24 cellular contexts compared by ENCODE assay signal in the genomic region with DNA sequence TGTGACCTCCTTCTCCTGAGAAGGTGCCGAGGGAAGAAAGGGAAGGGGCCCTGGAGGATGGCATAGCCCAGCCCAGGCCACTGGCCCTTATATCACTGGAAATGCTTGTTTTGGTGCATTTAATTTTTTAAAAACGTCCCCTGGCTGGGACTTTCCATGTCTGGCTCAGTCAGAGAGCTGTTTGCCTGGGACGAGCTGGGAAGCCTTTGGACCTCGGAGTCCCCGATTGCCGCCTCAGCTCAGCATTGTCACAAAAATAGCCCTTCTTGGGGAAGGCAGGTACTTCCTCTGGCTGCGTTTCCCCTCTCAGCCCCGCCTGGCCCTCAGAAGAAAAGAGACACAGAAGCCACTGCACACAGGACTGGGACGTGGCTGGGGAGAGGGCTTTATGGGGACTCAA. TPM values are rescaled to one million over a fixed set of nuclear protein-coding genes. Genes with fewer than 3 reads are reported as not detected.
DNase-seq lines count a peak whose midpoint lies in the region; ATAC-seq and TF ChIP-seq lines count a peak whose summit lies in the region.
"Had no signal": no experiment of that assay in that cellular context is flagged by ENCODE, and none has a peak within 500 bp of the region (broad histone marks: within the 10 kb centered on the region; RNA-seq: fewer than 3 reads in every experiment).

No MANE protein-coding gene starts in this region.

- peak overlapping the region in 11 of 12 donors; percentile 32 to 89 (median 71) for H3K27ac ChIP-seq in heart left ventricle
- H3K27ac ChIP-seq in naive thymus-derived CD4-positive, alpha-beta T cell (ENCODE audit: low read depth, low read length), result no peak overlapping the region
- H3K27ac ChIP-seq: colonic mucosa, PC-9, SJCRH30, transverse colon had no signal

- DNase-seq in WTC11 (ENCODE audit: low spot score) (no peak), heart left ventricle (peak in 4 of 5 donors; percentile 41 to 66 (median 48)), osteocyte (ENCODE audit: extremely low spot score, unreplicated experiment) (peak; percentile 63), cerebellar nuclear complex (lab: John Stamatoyannopoulos, UW) (no peak), CD1c-positive myeloid dendritic cell (ENCODE audit: extremely low spot score) (no peak)
- DNase-seq in naive thymus-derived CD4-positive, alpha-beta T cell, result no peak
- DNase-seq: activated CD4-positive, alpha-beta T cell treated with anti-CD3 and anti-CD28 coated beads, Interleukin-2, amount 50 U/mL, for 48 hours; activated naive CD4-positive, alpha-beta T cell treated with anti-CD3 and anti-CD28 coated beads for 36 hours; activated T-cell treated with anti-CD3 and anti-CD28 coated beads, Interleukin-2, amount 50 U/mL, for 24 hours; colonic mucosa; DMS79 treated with DMSO at 0.1 percent for 48 hours; H7; KG1; NCI-H1694; NCI-H748 treated with DMSO at 0.1 percent for 48 hours; PC-9; posterior cingulate gyrus; stimulated activated naive CD8-positive, alpha-beta T cell treated with anti-CD3 and anti-CD28 coated beads, Interleukin-15, Interleukin-2, amounts not matched to agents 100 U/mL and 50 U/mL, for 24 hours; transverse colon had no signal

- H3K27me3 Mint-ChIP-seq in WTC11 (ENCODE audit: low read depth) (peaks cover 83% of the 10 kb centered on the region), osteocyte (ENCODE audit: unreplicated experiment) (peaks cover 23% of the 10 kb centered on the region)
- peaks cover 45 to 69% (median 53%) of the 10 kb centered on the region in 5 donors for H3K27me3 Mint-ChIP-seq in naive thymus-derived CD4-positive, alpha-beta T cell

- POLR2A ChIA-PET in WTC11 (lab: Charles Lee), result no interaction called here
- POLR2A ChIA-PET in naive thymus-derived CD4-positive, alpha-beta T cell (lab: Charles Lee), result interaction anchor here (0.5 kb wide), 1 partner anchor 166 kb away, joined by 3 read pairs; no protein-coding TSS in a partner anchor

- H3K9me3 ChIP-seq in heart left ventricle, result no peaks in the 10 kb centered on the region
- no peaks in the 10 kb centered on the region for H3K9me3 ChIP-seq in naive thymus-derived CD4-positive, alpha-beta T cell (ENCODE audit: control insufficient read depth in 2 of 3, low read length in 3 of 3)
- H3K9me3 ChIP-seq: colonic mucosa, SJCRH30, transverse colon had no signal

- WGBS in heart left ventricle, 4 donors, result 18 to 27% (median 23%) methylated on average over 9 of the region's 9 CpGs

- CTCF ChIA-PET in WTC11 (lab: Charles Lee), result interaction anchor here (0.6 to 1.6 kb wide), 10 partner anchors 11 to 292 kb away, joined by 3 to 7 read pairs (median 3); no protein-coding TSS in a partner anchor
- CTCF ChIA-PET in naive thymus-derived CD4-positive, alpha-beta T cell (lab: Charles Lee), result no interaction called here

- H3K4me1 Mint-ChIP-seq in WTC11 (peaks cover 31% of the 10 kb centered on the region), osteocyte (ENCODE audit: unreplicated experiment) (no peaks in the 10 kb centered on the region)
- H3K4me1 Mint-ChIP-seq in naive thymus-derived CD4-positive, alpha-beta T cell, result peaks cover under 1 to 7% (median 5%) of the 10 kb centered on the region in 7 donors

- H3K4me3 Mint-ChIP-seq in WTC11 (peak overlapping the region; percentile 41), osteocyte (ENCODE audit: unreplicated experiment) (no peak overlapping the region)
- H3K4me3 Mint-ChIP-seq in naive thymus-derived CD4-positive, alpha-beta T cell, result no peak overlapping the region
- H3K4me3 Mint-ChIP-seq: activated naive CD4-positive, alpha-beta T cell treated with anti-CD3 and anti-CD28 coated beads for 36 hours; activated T-cell treated with anti-CD3 and anti-CD28 coated beads, Interleukin-2, amount 50 U/mL, for 24 hours; natural killer cell treated with Interleukin-12 subunit alpha and Interleukin-12 subunit beta and Interleukin-15 and Interleukin-18, amount 100 ng/mL, for 72 hours; T-helper 1 cell treated with Interleukin-12 subunit alpha and Interleukin-12 subunit beta and Interleukin-4 antibody, amounts not matched to agents 30 μg/mL and 1 μg/mL, for 36 hours had no signal

- H3K27ac Mint-ChIP-seq in WTC11 (no peak overlapping the region), osteocyte (ENCODE audit: unreplicated experiment) (no peak overlapping the region)
- H3K27ac Mint-ChIP-seq in naive thymus-derived CD4-positive, alpha-beta T cell, result no peak overlapping the region
- H3K27ac Mint-ChIP-seq: activated naive CD4-positive, alpha-beta T cell treated with anti-CD3 and anti-CD28 coated beads for 36 hours; activated T-cell treated with anti-CD3 and anti-CD28 coated beads, Interleukin-2, amount 50 U/mL, for 24 hours; natural killer cell treated with Interleukin-12 subunit alpha and Interleukin-12 subunit beta and Interleukin-15 and Interleukin-18, amount 100 ng/mL, for 72 hours; T-helper 1 cell treated with Interleukin-12 subunit alpha and Interleukin-12 subunit beta and Interleukin-4 antibody, amounts not matched to agents 30 μg/mL and 1 μg/mL, for 36 hours had no signal

- H3K4me1 ChIP-seq in heart left ventricle, result peaks cover 0 to 24% (median 15%) of the 10 kb centered on the region in 12 donors
- no peaks in the 10 kb centered on the region for H3K4me1 ChIP-seq in naive thymus-derived CD4-positive, alpha-beta T cell (ENCODE audit: control insufficient read depth in 2 of 2, insufficient read depth in 2 of 2, low read length in 2 of 2)
- H3K4me1 ChIP-seq: colonic mucosa, transverse colon had no signal

- H3K4me3 ChIP-seq in heart left ventricle, result peak overlapping the region in 8 of 12 donors; percentile 6 to 27 (median 16)
- H3K4me3 ChIP-seq in naive thymus-derived CD4-positive, alpha-beta T cell (ENCODE audit: low read length), result no peak overlapping the region
- H3K4me3 ChIP-seq: colonic mucosa, PC-9, SJCRH30, transverse colon had no signal

- no peaks in the 10 kb centered on the region for H3K9me3 Mint-ChIP-seq in WTC11
- H3K9me3 Mint-ChIP-seq in osteocyte (ENCODE audit: unreplicated experiment), result no peaks in the 10 kb centered on the region
- H3K9me3 Mint-ChIP-seq in naive thymus-derived CD4-positive, alpha-beta T cell, result no peaks in the 10 kb centered on the region
- H3K9me3 Mint-ChIP-seq: activated naive CD4-positive, alpha-beta T cell treated with anti-CD3 and anti-CD28 coated beads for 36 hours; activated T-cell treated with anti-CD3 and anti-CD28 coated beads, Interleukin-2, amount 50 U/mL, for 24 hours; natural killer cell treated with Interleukin-12 subunit alpha and Interleukin-12 subunit beta and Interleukin-15 and Interleukin-18, amount 100 ng/mL, for 72 hours; T-helper 1 cell treated with Interleukin-12 subunit alpha and Interleukin-12 subunit beta and Interleukin-4 antibody, amounts not matched to agents 30 μg/mL and 1 μg/mL, for 36 hours had no signal

- no peak for TF ChIP-seq CTCF in WTC11 (IDR thresholded peaks at IDR 0.05)
- no peak for TF ChIP-seq CTCF in heart left ventricle (IDR thresholded peaks at IDR 0.05)
- TF ChIP-seq CTCF in osteocyte (IDR thresholded peaks at IDR 0.05), result no peak

- H3K27me3 ChIP-seq in heart left ventricle, result no peaks in the 10 kb centered on the region
- H3K27me3 ChIP-seq in naive thymus-derived CD4-positive, alpha-beta T cell (ENCODE audit: control insufficient read depth in 2 of 2, insufficient read depth in 2 of 2, low read length in 2 of 2), result peaks cover 0 to 3% of the 10 kb centered on the region in 2 donors
- H3K27me3 ChIP-seq: colonic mucosa, SJCRH30 had no signal

- TF ChIP-seq POLR2A in heart left ventricle (IDR thresholded peaks at IDR 0.05), result no peak

- peak; percentile 50 for ATAC-seq in GM19395 (IDR thresholded peaks at IDR 0.05; ENCODE audit: unreplicated experiment)
- ATAC-seq in WTC11, result peak; percentile 36; the same call in 1 of the 2 replicates
- ATAC-seq in heart left ventricle, result peak; percentile 62 to 85 (median 72)
- no peak for ATAC-seq in SK-N-SH treated with all-trans-retinoic acid at 6 μM for 48 hours
- no peak for ATAC-seq in naive thymus-derived CD4-positive, alpha-beta T cell
- ATAC-seq: natural killer cell treated with Interleukin-12 subunit alpha and Interleukin-12 subunit beta and Interleukin-15 and Interleukin-18, amount 100 ng/mL, for 72 hours; stimulated activated naive CD8-positive, alpha-beta T cell treated with anti-CD3 and anti-CD28 coated beads, Interleukin-15, Interleukin-2, amounts not matched to agents 100 U/mL and 50 U/mL, for 24 hours had no signal

- intact Hi-C loops in heart left ventricle (cut with DNase I), result loop anchor here in 2 of 10 donors (1.0 to 5.0 kb wide), 2 partner anchors 34 to 39 kb away; no protein-coding TSS in a partner anchor
- intact Hi-C loops in naive thymus-derived CD4-positive, alpha-beta T cell (cut with micrococcal nuclease), result no loop called here

- H3K36me3 Mint-ChIP-seq in WTC11 (no peaks in the 10 kb centered on the region; the same call in 1 of the 2 replicates), osteocyte (ENCODE audit: unreplicated experiment) (no peaks in the 10 kb centered on the region)
- peaks cover 0 to 3% (median 0%) of the 10 kb centered on the region in 5 donors for H3K36me3 Mint-ChIP-seq in naive thymus-derived CD4-positive, alpha-beta T cell
- H3K36me3 Mint-ChIP-seq: natural killer cell treated with Interleukin-12 subunit alpha and Interleukin-12 subunit beta and Interleukin-15 and Interleukin-18, amount 100 ng/mL, for 72 hours had no signal

- no peaks in the 10 kb centered on the region for H3K36me3 ChIP-seq in heart left ventricle
- H3K36me3 ChIP-seq in naive thymus-derived CD4-positive, alpha-beta T cell (ENCODE audit: control insufficient read depth in 2 of 3, insufficient read depth in 3 of 3, low read length in 3 of 3), result no peaks in the 10 kb centered on the region
- H3K36me3 ChIP-seq: colonic mucosa, SJCRH30, transverse colon had no signal

TF ChIP-seq in WTC11, 78 proteins besides CTCF, POLR2A, EP300 and RAD21 (continues in another document):
- TF ChIP-seq JUN (CRISPR knock-in tag; IDR thresholded peaks at IDR 0.05) (no peak), ATF1 (CRISPR knock-in tag; IDR thresholded peaks at IDR 0.05) (no peak), NR1H2 (CRISPR knock-in tag; IDR thresholded peaks at IDR 0.05) (no peak), ZNF416 (CRISPR knock-in tag; IDR thresholded peaks at IDR 0.05) (no peak)

TF ChIP-seq in SK-N-SH treated with all-trans-retinoic acid at 6 μM for 48 hours, 23 proteins besides CTCF, POLR2A, EP300 and RAD21 (continues in another document):
- no peak for TF ChIP-seq ZNF565 (CRISPR knock-in tag; conservative IDR thresholded peaks at IDR 0.05; ENCODE audit: low read depth)
- no peak for TF ChIP-seq ZNF70 (CRISPR knock-in tag; IDR thresholded peaks at IDR 0.05)

RNA-seq across cellular contexts. Expression of a gene that starts 31.3 kb away (rescaled TPM):
- total RNA-seq in WTC11 (2021) (16.6 to 23.9 TPM (median 21.6 TPM) in 3 replicates), heart left ventricle (10 to 100 TPM; 42.6 to 83.2 (median 61.6) TPM), osteocyte (31.9 and 32.2 TPM in 2 replicates)
- polyA plus RNA-seq in heart left ventricle, result 10 to 100 TPM; 20.3 to 39.5 TPM
- 10 to 100 TPM; 36.6 to 57.1 (median 54.9) TPM for total RNA-seq in naive thymus-derived CD4-positive, alpha-beta T cell
- polyA plus RNA-seq in naive thymus-derived CD4-positive, alpha-beta T cell, result 10 to 100 TPM; 46.1 to 52.7 TPM

Comparison
In these comparisons a context has a peak if more than half of its experiments do, and no peak if none do; other contexts are left out.
1. ATAC-seq: peak in GM19395 (single experiment), WTC11 (single experiment) and heart left ventricle (4 of 4); none in SK-N-SH treated with all-trans-retinoic acid at 6 μM for 48 hours (single experiment) and naive thymus-derived CD4-positive, alpha-beta T cell (single experiment).
2. DNase-seq: peak in heart left ventricle (4 of 5) and osteocyte (single experiment); none in WTC11 (single experiment), naive thymus-derived CD4-positive, alpha-beta T cell (0 of 9), cerebellar nuclear complex (0 of 2) and CD1c-positive myeloid dendritic cell (single experiment).